Comparison of ENCODE assay signal across 17 cellular contexts in the genomic region with DNA sequence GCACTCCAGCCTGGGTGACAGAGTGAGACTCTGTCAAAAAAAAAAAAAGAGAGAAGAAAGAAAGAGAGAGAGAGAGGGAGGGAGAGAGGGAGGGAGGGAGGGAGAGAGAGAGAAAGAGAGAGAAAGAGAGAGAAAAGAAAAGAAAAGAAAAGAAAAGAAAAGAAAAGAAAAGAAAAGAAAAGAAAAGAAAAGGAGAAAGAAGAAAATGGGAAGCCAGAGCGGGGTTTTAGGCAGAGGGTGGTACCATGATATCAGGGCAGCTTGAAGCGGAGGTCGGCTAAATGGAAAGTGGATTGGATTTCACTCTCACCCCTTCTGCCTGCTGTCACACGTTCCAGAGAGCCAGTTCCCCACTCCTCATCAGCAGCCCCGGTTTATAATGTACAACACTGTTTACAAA. TPM values are rescaled to one million over a fixed set of nuclear protein-coding genes. Genes with fewer than 3 reads are reported as not detected.
DNase-seq lines count a peak whose midpoint lies in the region; ATAC-seq and TF ChIP-seq lines count a peak whose summit lies in the region.
"Had no signal": no experiment of that assay in that cellular context is flagged by ENCODE, and none has a peak within 500 bp of the region (broad histone marks: within the 10 kb centered on the region; RNA-seq: fewer than 3 reads in every experiment).

No MANE protein-coding gene starts in this region.

- TF ChIP-seq CTCF in 22Rv1 (IDR thresholded peaks at IDR 0.05) (no peak), mesothelial cell of epicardium (IDR thresholded peaks at IDR 0.05; ENCODE audit: unreplicated experiment) (no peak), esophagus squamous epithelium (IDR thresholded peaks at IDR 0.05) (no peak)

- peaks cover 22% of the 10 kb centered on the region for H3K4me1 ChIP-seq in CD4-positive, CD25-positive, alpha-beta regulatory T cell (ENCODE audit: control insufficient read depth, insufficient read depth, low read length, poor library complexity, severe bottlenecking)
- H3K4me1 ChIP-seq in esophagus squamous epithelium = peaks cover 9 to 31% (median 17%) of the 10 kb centered on the region in 3 donors
- H3K4me1 ChIP-seq: BE2C had no signal

- H3K4me3 Mint-ChIP-seq in CD4-positive, CD25-positive, alpha-beta regulatory T cell = peak overlapping the region; percentile 51 to 85 (median 81)
- H3K4me3 Mint-ChIP-seq in activated CD4-positive, alpha-beta memory T cell treated with anti-CD3 and anti-CD28 coated beads for 36 hours = no peak overlapping the region
- peak overlapping the region; percentile 4 for H3K4me3 Mint-ChIP-seq in mesothelial cell of epicardium

- CTCF ChIA-PET in activated CD4-positive, alpha-beta memory T cell treated with anti-CD3 and anti-CD28 coated beads for 36 hours (lab: Charles Lee) = interaction anchor here (1.0 to 2.1 kb wide), 4 partner anchors 10 to 85 kb away, joined by 3 to 11 read pairs (median 4); a partner anchor contains a TSS

- H3K27ac ChIP-seq in 22Rv1 (peak overlapping the region; percentile 83), esophagus squamous epithelium (no peak overlapping the region)
- H3K27ac ChIP-seq in CD4-positive, CD25-positive, alpha-beta regulatory T cell (ENCODE audit: insufficient read depth, low read length, poor library complexity, severe bottlenecking) = no peak overlapping the region

- peak overlapping the region; percentile 92 to 93 (median 93) for H3K27ac Mint-ChIP-seq in CD4-positive, CD25-positive, alpha-beta regulatory T cell
- H3K27ac Mint-ChIP-seq in activated CD4-positive, alpha-beta memory T cell treated with anti-CD3 and anti-CD28 coated beads for 36 hours = peak overlapping the region; percentile 10
- H3K27ac Mint-ChIP-seq in mesothelial cell of epicardium = peak overlapping the region; percentile 17

- peaks cover 0 to 56% (median 29%) of the 10 kb centered on the region in 4 donors for H3K4me1 Mint-ChIP-seq in CD4-positive, CD25-positive, alpha-beta regulatory T cell
- peaks cover 43% of the 10 kb centered on the region for H3K4me1 Mint-ChIP-seq in activated CD4-positive, alpha-beta memory T cell treated with anti-CD3 and anti-CD28 coated beads for 36 hours (ENCODE audit: low read depth)
- peaks cover 16% of the 10 kb centered on the region for H3K4me1 Mint-ChIP-seq in mesothelial cell of epicardium

- TF ChIP-seq POLR2A in esophagus squamous epithelium (IDR thresholded peaks at IDR 0.05) = no peak

- no peak for DNase-seq in CD4-positive, CD25-positive, alpha-beta regulatory T cell
- no peak for DNase-seq in activated CD4-positive, alpha-beta memory T cell treated with anti-CD3 and anti-CD28 coated beads for 36 hours
- no peak for DNase-seq in mesothelial cell of epicardium (ENCODE audit: low spot score in 2 of 2, unreplicated experiment in 2 of 2)
- no peak for DNase-seq in MG63
- DNase-seq in amniotic stem cell (lab: John Stamatoyannopoulos, UW) = no peak
- DNase-seq in NCI-H1417 (lab: John Stamatoyannopoulos, UW) = no peak
- DNase-seq in esophagus squamous epithelium (lab: John Stamatoyannopoulos, UW) = no peak
- DNase-seq: BE2C, EL, KBM-7, NCI-H146, NCI-H526 treated with DMSO at 0.1 percent for 48 hours had no signal

- intact Hi-C loops in activated CD4-positive, alpha-beta memory T cell treated with anti-CD3 and anti-CD28 coated beads for 36 hours (cut with micrococcal nuclease) = no loop called here
- intact Hi-C loops in esophagus squamous epithelium (cut with DNase I) = no loop called here

- H3K27me3 Mint-ChIP-seq in CD4-positive, CD25-positive, alpha-beta regulatory T cell = peaks cover 5% of the 10 kb centered on the region
- no peaks in the 10 kb centered on the region for H3K27me3 Mint-ChIP-seq in activated CD4-positive, alpha-beta memory T cell treated with anti-CD3 and anti-CD28 coated beads for 36 hours
- H3K27me3 Mint-ChIP-seq in mesothelial cell of epicardium (ENCODE audit: low read depth) = peaks cover 4% of the 10 kb centered on the region

- H3K27me3 ChIP-seq in CD4-positive, CD25-positive, alpha-beta regulatory T cell (ENCODE audit: control insufficient read depth, insufficient read depth, low read length) = no peaks in the 10 kb centered on the region
- H3K27me3 ChIP-seq in MG63 (no peaks in the 10 kb centered on the region), esophagus squamous epithelium (no peaks in the 10 kb centered on the region)
- H3K27me3 ChIP-seq: BE2C had no signal

- no peak for ATAC-seq in CD4-positive, CD25-positive, alpha-beta regulatory T cell (ENCODE audit: low read depth in 2 of 2)

- no peaks in the 10 kb centered on the region for H3K9me3 ChIP-seq in CD4-positive, CD25-positive, alpha-beta regulatory T cell (ENCODE audit: control insufficient read depth in 2 of 2, low read length in 2 of 2)
- no peaks in the 10 kb centered on the region for H3K9me3 ChIP-seq in MG63
- no peaks in the 10 kb centered on the region for H3K9me3 ChIP-seq in esophagus squamous epithelium
- H3K9me3 ChIP-seq: BE2C had no signal

- POLR2A ChIA-PET in activated CD4-positive, alpha-beta memory T cell treated with anti-CD3 and anti-CD28 coated beads for 36 hours (lab: Charles Lee) = no interaction called here

- peaks cover 27% of the 10 kb centered on the region for H3K36me3 Mint-ChIP-seq in CD4-positive, CD25-positive, alpha-beta regulatory T cell
- peaks cover 17% of the 10 kb centered on the region for H3K36me3 Mint-ChIP-seq in activated CD4-positive, alpha-beta memory T cell treated with anti-CD3 and anti-CD28 coated beads for 36 hours
- peaks cover 5% of the 10 kb centered on the region for H3K36me3 Mint-ChIP-seq in mesothelial cell of epicardium

- H3K4me3 ChIP-seq in CD4-positive, CD25-positive, alpha-beta regulatory T cell (ENCODE audit: low read depth, low read length) = no peak overlapping the region
- H3K4me3 ChIP-seq in MG63 (no peak overlapping the region), esophagus squamous epithelium (no peak overlapping the region)

- no peaks in the 10 kb centered on the region for H3K9me3 Mint-ChIP-seq in CD4-positive, CD25-positive, alpha-beta regulatory T cell
- H3K9me3 Mint-ChIP-seq in activated CD4-positive, alpha-beta memory T cell treated with anti-CD3 and anti-CD28 coated beads for 36 hours = no peaks in the 10 kb centered on the region
- no peaks in the 10 kb centered on the region for H3K9me3 Mint-ChIP-seq in mesothelial cell of epicardium

- WGBS in esophagus squamous epithelium, 2 donors = 78 to 84% methylated on average over 5 of the region's 5 CpGs

- H3K36me3 ChIP-seq in CD4-positive, CD25-positive, alpha-beta regulatory T cell (ENCODE audit: control insufficient read depth, insufficient read depth, low read length) = no peaks in the 10 kb centered on the region
- H3K36me3 ChIP-seq in MG63 = no peaks in the 10 kb centered on the region
- H3K36me3 ChIP-seq in esophagus squamous epithelium = peaks cover 0 to 32% (median 0%) of the 10 kb centered on the region in 3 donors
- H3K36me3 ChIP-seq: BE2C had no signal

RNA-seq across cellular contexts. Expression of a gene that starts 1.9 kb away (rescaled TPM):
- total RNA-seq in CD4-positive, CD25-positive, alpha-beta regulatory T cell = 18.7 TPM
- polyA plus RNA-seq in CD4-positive, CD25-positive, alpha-beta regulatory T cell = 10 to 100 TPM; 10.9 to 16.3 (median 13.6) TPM
- 10 to 100 TPM; 18.3 to 19.7 TPM for total RNA-seq in activated CD4-positive, alpha-beta memory T cell treated with anti-CD3 and anti-CD28 coated beads for 36 hours
- total RNA-seq in mesothelial cell of epicardium (19.4 to 23.1 TPM (median 21.4 TPM) in 3 replicates), esophagus squamous epithelium (10 to 100 TPM; 13.0 to 28.8 (median 21.2) TPM)
- 12.8 and 25.8 TPM in 2 replicates for total RNA-seq in MG63 (2014; rRNA removed; shearing (Covaris generic); ENCODE audit: low replicate concordance)

RNA-seq across cellular contexts. Expression of a gene that starts 17.3 kb away (rescaled TPM):
- total RNA-seq in CD4-positive, CD25-positive, alpha-beta regulatory T cell = not detected
- not detected for polyA plus RNA-seq in CD4-positive, CD25-positive, alpha-beta regulatory T cell
- not detected for total RNA-seq in activated CD4-positive, alpha-beta memory T cell treated with anti-CD3 and anti-CD28 coated beads for 36 hours
- total RNA-seq in mesothelial cell of epicardium (not detected in 3 replicates), esophagus squamous epithelium (not detected)
- not detected in 2 replicates for total RNA-seq in MG63 (2014; rRNA removed; shearing (Covaris generic); ENCODE audit: low replicate concordance)
- total RNA-seq: cerebellum, mononuclear cell, pulmonary artery endothelial cell had no signal
- polyA plus RNA-seq: keratinocyte had no signal

Comparison
In these comparisons a context has a peak if more than half of its experiments do, and no peak if none do; other contexts are left out.
1. H3K27ac Mint-ChIP-seq: peak in every context shown above with its lines; median percentile 93 in CD4-positive, CD25-positive, alpha-beta regulatory T cell; 17 in mesothelial cell of epicardium; 10 in activated CD4-positive, alpha-beta memory T cell treated with anti-CD3 and anti-CD28 coated beads for 36 hours.